ENCODE assay signal across 36 cellular contexts in the genomic region with DNA sequence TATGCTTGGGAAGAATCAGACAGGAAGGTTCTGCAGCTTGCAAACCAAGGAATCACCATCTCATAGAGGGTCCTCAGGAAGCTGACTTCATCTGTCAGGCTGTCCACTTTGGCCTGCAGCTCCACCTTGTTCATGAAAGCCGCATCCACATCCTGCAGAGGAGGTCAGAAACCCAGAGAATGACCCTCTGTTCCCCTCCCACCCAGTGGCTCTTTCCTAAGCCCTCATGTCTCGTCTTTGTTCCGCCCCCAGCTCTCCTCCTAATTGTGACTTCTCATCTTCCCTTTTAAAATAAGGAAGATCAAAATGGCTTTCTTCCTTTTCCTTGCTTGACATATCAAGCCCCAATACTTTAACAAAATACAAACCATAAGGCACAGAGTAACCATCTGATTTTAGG. TPM values are rescaled to one million over a fixed set of nuclear protein-coding genes. Genes with fewer than 3 reads are reported as not detected.
"Had no signal": no experiment of that assay in that cellular context is flagged by ENCODE, and none has a peak within 500 bp of the region (broad histone marks: within the 10 kb centered on the region; RNA-seq: fewer than 3 reads in every experiment).

No MANE protein-coding gene starts in this region.

- H3K4me3 ChIP-seq: adrenal gland, body of pancreas, breast epithelium had no signal

- ATAC-seq: activated CD8-positive, alpha-beta T cell treated with anti-CD3 and anti-CD28 coated beads for 36 hours; activated naive CD4-positive, alpha-beta T cell treated with anti-CD3 and anti-CD28 coated beads, Interleukin-2, amount 50 U/mL, for 72 hours; activated T-cell treated with anti-CD3 and anti-CD28 coated beads, Interleukin-2, amount 50 U/mL, for 4 hours; activated T-cell treated with anti-CD3 and anti-CD28 coated beads, Interleukin-2, amount 50 U/mL, for 72 hours; activated T-helper 17 cell treated with anti-CD3 and anti-CD28 coated beads, Interleukin-2, amount 50 U/mL, for 72 hours; body of pancreas had no signal

- H3K9me3 ChIP-seq: adrenal gland, body of pancreas, breast epithelium had no signal

- H3K27me3 ChIP-seq: body of pancreas, breast epithelium had no signal

- H3K4me1 ChIP-seq: adrenal gland, body of pancreas, breast epithelium had no signal

- H3K27ac ChIP-seq: adrenal gland, body of pancreas, brain microvascular endothelial cell, breast epithelium, VCaP had no signal

- DNase-seq: activated B cell treated with CpG ODN at 0.5 μM for 24 hours; activated CD4-positive, alpha-beta memory T cell treated with anti-CD3 and anti-CD28 coated beads for 36 hours; activated CD4-positive, alpha-beta T cell treated with anti-CD3 and anti-CD28 coated beads for 4 hours; activated CD4-positive, alpha-beta T cell treated with anti-CD3 and anti-CD28 coated beads, Interleukin-2, amount 10 ng/mL, durations not matched to agents 24 days and 14 days; activated CD4-positive, alpha-beta T cell treated with anti-CD3 and anti-CD28 coated beads, Interleukin-2, amount 50 U/mL, for 1 hour; activated CD4-positive, alpha-beta T cell treated with anti-CD3 and anti-CD28 coated beads, Interleukin-2, amount 50 U/mL, for 4 hours; activated CD4-positive, CD25-positive, alpha-beta regulatory T cell treated with anti-CD3 and anti-CD28 coated beads, Interleukin-2, amount 50 U/mL, for 72 hours; activated CD8-positive, alpha-beta memory T cell treated with anti-CD3 and anti-CD28 coated beads, Interleukin-2, amount 50 U/mL, for 4 hours; activated CD8-positive, alpha-beta T cell treated with anti-CD3 and anti-CD28 coated beads for 36 hours; activated effector memory CD4-positive, alpha-beta T cell treated with anti-CD3 and anti-CD28 coated beads, Interleukin-2, amount 50 U/mL, for 16 hours; activated gamma-delta T cell treated with Interleukin-2 at 50 U/mL for 16 hours; activated naive CD4-positive, alpha-beta T cell; activated naive CD4-positive, alpha-beta T cell treated with anti-CD3 and anti-CD28 coated beads for 36 hours; activated naive CD4-positive, alpha-beta T cell treated with anti-CD3 and anti-CD28 coated beads, Interleukin-2, amount 50 U/mL, for 16 hours; activated naive CD8-positive, alpha-beta T cell treated with anti-CD3 and anti-CD28 coated beads for 36 hours; activated T-cell treated with anti-CD3 and anti-CD28 coated beads for 4 hours; activated T-cell treated with anti-CD3 and anti-CD28 coated beads, Interleukin-2, amount 50 U/mL, for 1 hour; activated T-cell treated with anti-CD3 and anti-CD28 coated beads, Interleukin-2, amount 50 U/mL, for 4 hours; activated T-cell treated with anti-CD3 and anti-CD28 coated beads, Interleukin-2, amount 50 U/mL, for 72 hours; adrenal gland; amniotic stem cell; aorta; body of pancreas; brain microvascular endothelial cell; central memory CD4-positive, alpha-beta T cell; T-helper 2 cell; T-helper 9 cell had no signal

- H3K36me3 ChIP-seq: adrenal gland, brain microvascular endothelial cell, breast epithelium had no signal

RNA-seq across cellular contexts. Expression of a gene that starts 4.4 kb away (rescaled TPM):
- total RNA-seq: activated B cell treated with CpG ODN at 0.5 μM for 24 hours; activated CD4-positive, alpha-beta memory T cell treated with anti-CD3 and anti-CD28 coated beads for 36 hours; activated CD4-positive, alpha-beta T cell treated with anti-CD3 and anti-CD28 coated beads, Interleukin-2, amount 10 ng/mL, durations not matched to agents 24 days and 14 days; activated CD8-positive, alpha-beta memory T cell treated with anti-CD3 and anti-CD28 coated beads for 36 hours; activated CD8-positive, alpha-beta T cell treated with anti-CD3 and anti-CD28 coated beads for 36 hours; activated naive CD4-positive, alpha-beta T cell treated with anti-CD3 and anti-CD28 coated beads for 36 hours; activated naive CD4-positive, alpha-beta T cell treated with anti-CD3 and anti-CD28 coated beads, Interleukin-2, amount 50 U/mL, for 72 hours; activated naive CD8-positive, alpha-beta T cell treated with anti-CD3 and anti-CD28 coated beads for 36 hours; activated T-cell treated with anti-CD3 and anti-CD28 coated beads, Interleukin-2, amount 50 U/mL, for 4 hours; activated T-cell treated with anti-CD3 and anti-CD28 coated beads, Interleukin-2, amount 50 U/mL, for 72 hours; activated T-helper 1 cell treated with anti-CD3 and anti-CD28 coated beads, Interleukin-12 subunit alpha, Interleukin-12 subunit beta, Interleukin-2, Interleukin-4 antibody, amounts not matched to agents 30 ng/mL and 10 ng/mL and 1 ng/mL, durations not matched to agents 14 hours and 24 hours and 36 hours; activated T-helper 17 cell treated with anti-CD3 and anti-CD28 coated beads, Interleukin-2, amount 50 U/mL, for 72 hours; adrenal gland; aorta; astrocyte; body of pancreas; breast epithelium; cardiac septum; cerebellum had no signal
- polyA plus RNA-seq: adrenal gland, aorta had no signal

RNA-seq across cellular contexts. Expression of a gene that starts 23.2 kb away (rescaled TPM):
- total RNA-seq: activated B cell treated with CpG ODN at 0.5 μM for 24 hours; activated CD4-positive, alpha-beta memory T cell treated with anti-CD3 and anti-CD28 coated beads for 36 hours; activated CD8-positive, alpha-beta memory T cell treated with anti-CD3 and anti-CD28 coated beads for 36 hours; activated CD8-positive, alpha-beta T cell treated with anti-CD3 and anti-CD28 coated beads for 36 hours; activated naive CD4-positive, alpha-beta T cell treated with anti-CD3 and anti-CD28 coated beads for 36 hours; activated naive CD8-positive, alpha-beta T cell treated with anti-CD3 and anti-CD28 coated beads for 36 hours; activated T-cell treated with anti-CD3 and anti-CD28 coated beads, Interleukin-2, amount 50 U/mL, for 4 hours; activated T-cell treated with anti-CD3 and anti-CD28 coated beads, Interleukin-2, amount 50 U/mL, for 72 hours; activated T-helper 17 cell treated with anti-CD3 and anti-CD28 coated beads, Interleukin-2, amount 50 U/mL, for 72 hours; adrenal gland; aorta; body of pancreas; breast epithelium; cardiac septum; cerebellum had no signal
- polyA plus RNA-seq: adrenal gland, aorta had no signal

RNA-seq across cellular contexts. Expression of a gene that starts 41.2 kb away (rescaled TPM):
- total RNA-seq: activated B cell treated with CpG ODN at 0.5 μM for 24 hours; activated CD4-positive, alpha-beta memory T cell treated with anti-CD3 and anti-CD28 coated beads for 36 hours; activated CD4-positive, alpha-beta T cell treated with anti-CD3 and anti-CD28 coated beads, Interleukin-2, amount 10 ng/mL, durations not matched to agents 24 days and 14 days; activated CD8-positive, alpha-beta memory T cell treated with anti-CD3 and anti-CD28 coated beads for 36 hours; activated naive CD4-positive, alpha-beta T cell treated with anti-CD3 and anti-CD28 coated beads for 36 hours; activated naive CD4-positive, alpha-beta T cell treated with anti-CD3 and anti-CD28 coated beads, Interleukin-2, amount 50 U/mL, for 72 hours; activated T-cell treated with anti-CD3 and anti-CD28 coated beads, Interleukin-2, amount 50 U/mL, for 4 hours; activated T-helper 1 cell treated with anti-CD3 and anti-CD28 coated beads, Interleukin-12 subunit alpha, Interleukin-12 subunit beta, Interleukin-2, Interleukin-4 antibody, amounts not matched to agents 30 ng/mL and 10 ng/mL and 1 ng/mL, durations not matched to agents 14 hours and 24 hours and 36 hours; activated T-helper 17 cell treated with anti-CD3 and anti-CD28 coated beads, Interleukin-2, amount 50 U/mL, for 72 hours; aorta; astrocyte; cardiac septum; cerebellum had no signal
